ENCODE assay signal across 1 cellular context in the genomic region with DNA sequence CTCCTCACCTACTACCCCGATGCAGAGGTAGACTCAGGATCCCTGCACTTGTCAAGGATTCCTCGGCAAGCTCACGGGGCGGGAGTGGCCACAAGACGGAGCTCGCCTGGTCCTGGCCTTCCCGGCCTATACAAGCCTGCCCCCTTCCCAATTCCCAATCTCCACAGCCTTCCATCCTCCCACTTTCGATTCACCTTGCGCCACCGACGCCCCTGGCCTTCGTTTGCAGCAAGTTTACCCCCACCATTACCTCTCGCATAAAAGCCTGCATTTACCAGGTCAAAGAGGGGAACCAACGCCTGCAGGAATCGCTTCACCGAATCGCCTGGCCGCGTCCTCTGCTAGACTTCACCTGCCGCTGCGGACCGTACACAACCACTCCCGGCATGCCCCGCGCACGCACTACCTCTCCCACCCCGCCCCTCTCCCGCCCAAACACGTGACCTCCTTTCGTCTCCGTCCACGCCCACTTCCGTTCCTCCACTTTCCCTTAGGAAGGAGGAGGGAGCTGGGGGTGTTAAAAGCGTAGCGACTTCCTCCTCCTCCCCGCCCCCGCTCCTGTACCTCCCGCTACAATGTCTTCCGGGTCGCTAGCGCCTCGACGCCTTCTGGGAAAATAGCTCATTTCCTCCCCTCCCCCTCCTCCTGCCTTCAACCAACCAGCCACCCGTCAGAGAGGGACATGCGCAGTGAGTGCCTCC.
TF ChIP-seq lines count a peak whose summit lies in the region.

TSS of gene ORC4 (minus strand) at position 380 of the 701 bp plus-strand sequence. CDS start 44,779 bp downstream, outside the sequence.

TF ChIP-seq in HepG2, 621 proteins besides CTCF, POLR2A, EP300 and RAD21 (continued from another document):
- TF ChIP-seq ZNF235 (CRISPR knock-in tag; IDR thresholded peaks at IDR 0.05; ENCODE audit: borderline replicate concordance) (no peak; the same call in 1 of the 2 replicates), ZFYVE20 (CRISPR knock-in tag; IDR thresholded peaks at IDR 0.05; ENCODE audit: borderline replicate concordance, low read depth) (peak; percentile 8; the same call in 1 of the 2 replicates), CHD2 (IDR thresholded peaks at IDR 0.05; ENCODE audit: low read depth, low read length) (peak; percentile 83), GMEB2 (CRISPR knock-in tag; IDR thresholded peaks at IDR 0.05; ENCODE audit: low read depth) (peak; percentile 36; the same call in 1 of the 2 replicates), WIZ (CRISPR knock-in tag; IDR thresholded peaks at IDR 0.05) (0 out of 2 replicates have a peak, but pooled peaks have one; percentile 82), JDP2 (CRISPR knock-in tag; IDR thresholded peaks at IDR 0.05; ENCODE audit: borderline replicate concordance) (peak; percentile 57; the same call in 1 of the 2 replicates), ELF3 (CRISPR knock-in tag; IDR thresholded peaks at IDR 0.05) (peak; percentile 99), MYNN (CRISPR knock-in tag; IDR thresholded peaks at IDR 0.05; ENCODE audit: low read depth) (no peak; the same call in 1 of the 2 replicates), ZNF614 (CRISPR knock-in tag; IDR thresholded peaks at IDR 0.05; ENCODE audit: borderline replicate concordance) (peak; percentile 78; the same call in 1 of the 2 replicates), TSC22D2 (CRISPR knock-in tag; IDR thresholded peaks at IDR 0.05; ENCODE audit: borderline replicate concordance) (0 out of 2 replicates have a peak, but pooled peaks have one; percentile 15), FOXC1 (CRISPR knock-in tag; IDR thresholded peaks at IDR 0.05; ENCODE audit: borderline replicate concordance) (peak; percentile 94; the same call in 1 of the 2 replicates), TCF12 (IDR thresholded peaks at IDR 0.05) (no peak), TCF12 (CRISPR knock-in tag; IDR thresholded peaks at IDR 0.05) (no peak), CREBL2 (CRISPR knock-in tag; IDR thresholded peaks at IDR 0.05; ENCODE audit: borderline replicate concordance) (no peak), ZNF550 (CRISPR knock-in tag; IDR thresholded peaks at IDR 0.05; ENCODE audit: borderline replicate concordance) (peak; percentile 90; the same call in 1 of the 2 replicates), ZNF740 (CRISPR knock-in tag; IDR thresholded peaks at IDR 0.05) (peak; percentile 84), HOXA5 (CRISPR knock-in tag; IDR thresholded peaks at IDR 0.05) (peak; percentile 93), KLF11 (CRISPR knock-in tag; IDR thresholded peaks at IDR 0.05) (peak; percentile 92; the same call in 1 of the 2 replicates), ZBTB3 (CRISPR knock-in tag; IDR thresholded peaks at IDR 0.05; ENCODE audit: borderline replicate concordance, low read depth) (0 out of 2 replicates have a peak, but pooled peaks have one; percentile 45), FUBP1 (CRISPR knock-in tag; IDR thresholded peaks at IDR 0.05; ENCODE audit: borderline replicate concordance) (no peak), LCORL (IDR thresholded peaks at IDR 0.05) (peak; percentile 95), LCORL (CRISPR knock-in tag; IDR thresholded peaks at IDR 0.05) (peak; percentile 91), CENPX (CRISPR knock-in tag; IDR thresholded peaks at IDR 0.05) (no peak), MIXL1 (CRISPR knock-in tag; IDR thresholded peaks at IDR 0.05) (peak; percentile 41; the same call in 1 of the 2 replicates), PAWR (CRISPR knock-in tag; IDR thresholded peaks at IDR 0.05; ENCODE audit: borderline replicate concordance) (no peak), RARG (CRISPR knock-in tag; IDR thresholded peaks at IDR 0.05; ENCODE audit: low read depth) (peak; percentile 89; the same call in 1 of the 2 replicates), ZEB1 (IDR thresholded peaks at IDR 0.05; ENCODE audit: insufficient replicate concordance, low read depth) (peak; percentile 89), KLF9 (CRISPR knock-in tag; IDR thresholded peaks at IDR 0.05; ENCODE audit: low read depth) (no peak), SNAPC2 (CRISPR knock-in tag; IDR thresholded peaks at IDR 0.05) (peak; percentile 66; the same call in 1 of the 2 replicates), ZUFSP (CRISPR knock-in tag; IDR thresholded peaks at IDR 0.05; ENCODE audit: borderline replicate concordance) (no peak), ATAD3A (CRISPR knock-in tag; IDR thresholded peaks at IDR 0.05) (no peak), ZNF451 (CRISPR knock-in tag; IDR thresholded peaks at IDR 0.05) (peak; percentile 89), SNAPC5 (CRISPR knock-in tag; IDR thresholded peaks at IDR 0.05; ENCODE audit: borderline replicate concordance) (peak; percentile 87; the same call in 1 of the 2 replicates), STAG1 (CRISPR knock-in tag; IDR thresholded peaks at IDR 0.05) (peak; percentile 49), ZNF768 (CRISPR knock-in tag; IDR thresholded peaks at IDR 0.05) (peak; percentile 79; the same call in 1 of the 2 replicates), ARNT2 (CRISPR knock-in tag; IDR thresholded peaks at IDR 0.05; ENCODE audit: low read depth) (0 out of 2 replicates have a peak, but pooled peaks have one; percentile 72), CREM (IDR thresholded peaks at IDR 0.05) (peak; percentile 91), CREM (CRISPR knock-in tag; IDR thresholded peaks at IDR 0.05) (no peak)
- TF ChIP-seq, protein P1, sequence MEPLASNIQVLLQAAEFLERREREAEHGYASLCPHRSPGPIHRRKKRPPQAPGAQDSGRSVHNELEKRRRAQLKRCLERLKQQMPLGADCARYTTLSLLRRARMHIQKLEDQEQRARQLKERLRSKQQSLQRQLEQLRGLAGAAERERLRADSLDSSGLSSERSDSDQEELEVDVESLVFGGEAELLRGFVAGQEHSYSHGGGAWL (CRISPR knock-in tag; IDR thresholded peaks at IDR 0.05) = peak; percentile 90; the same call in 1 of the 2 replicates
- TF ChIP-seq, protein P2, sequence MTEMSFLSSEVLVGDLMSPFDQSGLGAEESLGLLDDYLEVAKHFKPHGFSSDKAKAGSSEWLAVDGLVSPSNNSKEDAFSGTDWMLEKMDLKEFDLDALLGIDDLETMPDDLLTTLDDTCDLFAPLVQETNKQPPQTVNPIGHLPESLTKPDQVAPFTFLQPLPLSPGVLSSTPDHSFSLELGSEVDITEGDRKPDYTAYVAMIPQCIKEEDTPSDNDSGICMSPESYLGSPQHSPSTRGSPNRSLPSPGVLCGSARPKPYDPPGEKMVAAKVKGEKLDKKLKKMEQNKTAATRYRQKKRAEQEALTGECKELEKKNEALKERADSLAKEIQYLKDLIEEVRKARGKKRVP (CRISPR knock-in tag; IDR thresholded peaks at IDR 0.05) = peak in 1 of 2 experiments; percentile 76; a peak in 2 of 4 replicates
TF ChIP-seq in HepG2: peak in this region for 390.
